Comparison of ENCODE assay signal across 8 cellular contexts in the genomic region with DNA sequence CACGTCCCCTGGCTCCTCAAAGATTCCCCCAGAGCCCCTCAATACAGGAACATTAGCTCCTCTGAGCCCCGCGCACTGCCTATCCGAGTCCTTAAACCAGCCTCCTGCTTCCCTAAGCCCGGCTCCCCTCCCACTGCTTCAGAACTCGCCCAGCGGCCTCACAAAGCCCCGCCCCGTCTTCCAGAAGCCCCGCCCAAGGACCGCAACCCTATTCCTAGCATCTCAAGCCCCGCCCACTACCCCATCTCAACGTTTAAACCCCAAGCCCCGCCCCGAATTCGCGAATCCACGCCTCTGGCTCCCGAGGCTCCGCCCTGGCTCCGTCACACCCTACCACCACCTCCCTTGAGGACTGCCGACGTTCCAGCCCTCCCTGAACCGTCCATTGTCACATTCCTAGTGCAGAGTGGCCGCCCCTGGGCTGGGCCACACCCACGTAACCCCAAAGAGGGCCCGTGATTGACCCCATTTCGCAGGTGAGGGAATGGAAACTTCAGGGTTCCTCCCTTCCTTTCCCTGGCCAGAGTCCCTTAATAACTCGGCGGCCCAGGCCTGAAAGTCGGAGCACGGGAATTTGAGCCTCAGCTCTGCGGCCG.
DNase-seq lines count a peak whose midpoint lies in the region; ATAC-seq and TF ChIP-seq lines count a peak whose summit lies in the region.

No MANE protein-coding gene starts in this region.

- no peaks in the 10 kb centered on the region for H3K27me3 Mint-ChIP-seq in central memory CD8-positive, alpha-beta T cell

- peak overlapping the region; percentile 95 for H3K4me3 Mint-ChIP-seq in central memory CD8-positive, alpha-beta T cell

- TF ChIP-seq CTCF in AG04449 (IDR thresholded peaks at IDR 0.05; ENCODE audit: insufficient read depth, low read length, missing control alignments), result no peak

- peak; percentile 41 for TF ChIP-seq POLR2A in GM18951 (IDR thresholded peaks at IDR 0.05; ENCODE audit: extremely low read depth, insufficient read depth, insufficient read length)

- DNase-seq in AG04449 (ENCODE audit: low read depth, low spot score), result peak; percentile 84
- DNase-seq in NCI-H226, result peak; percentile 88
- DNase-seq in activated CD4-positive, CD25-positive, alpha-beta regulatory T cell treated with anti-CD3 and anti-CD28 coated beads, Interleukin-2, amount 50 U/mL, for 16 hours (ENCODE audit: low read depth, low spot score), result peak; percentile 88
- DNase-seq in central memory CD8-positive, alpha-beta T cell (ENCODE audit: low spot score in 2 of 2), result peak; percentile 89 to 96
- peak; percentile 97 for DNase-seq in iris pigment epithelial cell (ENCODE audit: low read depth)
- peak; percentile 97 for DNase-seq in stimulated activated CD4-positive, alpha-beta T cell treated with anti-CD3 and anti-CD28 coated beads, Interleukin-12 subunit alpha, Interleukin-12 subunit beta, amount 100 ng/mL, for 4 hours

- H3K9me3 Mint-ChIP-seq in central memory CD8-positive, alpha-beta T cell, result no peaks in the 10 kb centered on the region

- H3K4me3 ChIP-seq in AG04449 (ENCODE audit: low read depth, low read length), result peak overlapping the region; percentile 99

- POLR2A ChIA-PET in AG04449 (lab: Yijun Ruan, JAX), result interaction anchor here (0.6 to 1.0 kb wide), 3 partner anchors 9 to 41 kb away, joined by 3 read pairs; no protein-coding TSS in a partner anchor

- CTCF ChIA-PET in AG04449 (lab: Yijun Ruan, JAX), result interaction anchor here (0.6 to 2.6 kb wide), 18 partner anchors 10 to 72 kb away, joined by 3 to 12 read pairs (median 4); no protein-coding TSS in a partner anchor

- peaks cover 15% of the 10 kb centered on the region for H3K36me3 Mint-ChIP-seq in central memory CD8-positive, alpha-beta T cell (ENCODE audit: insufficient read depth)

- peak; percentile 43 for ATAC-seq in HG03196 (IDR thresholded peaks at IDR 0.05; ENCODE audit: unreplicated experiment)
- peak; percentile 60 for ATAC-seq in central memory CD8-positive, alpha-beta T cell (replicated peaks; ENCODE audit: extremely low read depth, poor library complexity, severe bottlenecking)

- H3K27ac Mint-ChIP-seq in central memory CD8-positive, alpha-beta T cell (ENCODE audit: low read depth), result peak overlapping the region; percentile 95

- in situ Hi-C loops in GM18951 (cut with MboI; ENCODE audit: low sequenced_read_pairs, unreplicated experiment), result no loop called here

- peaks cover 16% of the 10 kb centered on the region for H3K4me1 Mint-ChIP-seq in central memory CD8-positive, alpha-beta T cell

Comparison
In these comparisons a context has a peak if more than half of its experiments do, and no peak if none do; other contexts are left out.
1. Peak in every context shown above with its lines: DNase-seq, ATAC-seq and H3K4me3 ChIP-seq.